In the genomic region with DNA sequence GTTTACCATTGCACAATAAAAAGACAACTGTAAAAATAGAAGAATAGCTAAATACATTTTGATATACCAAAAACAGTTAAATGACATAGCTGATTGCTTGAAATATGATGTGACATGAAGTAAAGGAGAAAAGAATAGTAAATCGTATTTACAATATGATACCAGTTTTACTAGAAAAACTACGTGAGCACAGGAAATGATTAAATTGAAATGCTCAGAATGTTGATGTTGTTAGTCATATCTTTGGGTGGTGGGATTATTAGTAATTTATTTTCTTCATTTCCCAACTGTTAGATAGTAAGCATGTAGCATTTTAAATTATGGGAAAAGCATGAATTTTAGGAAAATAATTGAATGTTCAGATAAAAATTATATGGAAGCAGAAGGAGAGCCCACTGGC, we compare ENCODE assay signal across 1 cellular context.
TF ChIP-seq lines count a peak whose summit lies in the region.

No MANE protein-coding gene starts in this region.

TF ChIP-seq in endothelial cell of umbilical vein, 7 proteins besides CTCF, POLR2A, EP300 and RAD21 (continued from another document):
- TF ChIP-seq MYC (IDR thresholded peaks at IDR 0.05; ENCODE audit: low read depth, low read length) (no peak), FOS (IDR thresholded peaks at IDR 0.05; ENCODE audit: borderline replicate concordance, insufficient read depth, low read length) (peak; percentile 71), EZH2 (IDR thresholded peaks at IDR 0.05; ENCODE audit: borderline replicate concordance, low read depth, low read length, severe bottlenecking) (no peak), JUN (IDR thresholded peaks at IDR 0.05; ENCODE audit: borderline replicate concordance, insufficient read depth, insufficient read length, low read depth) (peak; percentile 65), POLR2AphosphoS5 (IDR thresholded peaks at IDR 0.05; ENCODE audit: insufficient read depth, low read depth, low read length) (no peak)
- TF ChIP-seq, protein P1, sequence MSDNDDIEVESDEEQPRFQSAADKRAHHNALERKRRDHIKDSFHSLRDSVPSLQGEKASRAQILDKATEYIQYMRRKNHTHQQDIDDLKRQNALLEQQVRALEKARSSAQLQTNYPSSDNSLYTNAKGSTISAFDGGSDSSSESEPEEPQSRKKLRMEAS (IDR thresholded peaks at IDR 0.05; ENCODE audit: insufficient read depth, insufficient read length): no peak
